8 cellular contexts compared by ENCODE assay signal in the genomic region with DNA sequence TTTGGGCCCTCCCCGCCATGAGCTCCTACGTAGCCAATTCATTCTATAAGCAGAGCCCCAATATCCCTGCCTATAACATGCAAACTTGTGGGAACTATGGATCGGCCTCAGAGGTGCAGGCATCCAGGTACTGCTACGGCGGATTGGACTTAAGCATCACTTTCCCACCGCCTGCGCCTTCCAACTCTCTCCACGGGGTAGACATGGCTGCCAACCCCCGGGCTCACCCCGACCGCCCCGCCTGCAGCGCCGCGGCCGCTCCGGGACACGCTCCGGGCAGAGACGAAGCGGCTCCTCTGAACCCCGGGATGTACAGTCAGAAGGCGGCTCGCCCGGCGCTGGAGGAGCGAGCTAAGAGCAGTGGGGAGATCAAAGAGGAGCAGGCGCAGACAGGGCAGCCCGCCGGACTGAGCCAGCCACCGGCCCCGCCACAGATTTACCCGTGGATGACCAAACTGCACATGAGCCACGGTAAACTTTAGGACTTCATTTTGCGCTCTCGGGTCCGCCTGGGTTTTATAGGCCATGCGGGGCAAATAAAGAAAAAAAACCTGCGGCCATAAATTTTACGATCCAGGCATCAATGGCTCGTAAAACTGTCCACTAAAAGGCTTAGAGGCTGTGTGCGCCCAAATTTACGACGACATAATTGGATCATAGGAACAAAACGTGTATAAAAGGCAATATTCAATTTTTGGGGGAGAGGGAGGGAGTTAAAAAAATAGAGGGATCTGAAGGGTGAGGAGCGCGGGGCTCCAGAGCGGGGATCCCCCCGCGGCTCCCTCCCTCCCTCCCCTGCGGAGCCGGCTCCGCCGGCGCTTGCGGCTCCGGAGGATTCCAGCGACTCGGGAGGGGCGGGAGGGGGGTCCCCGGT. TPM values are rescaled to one million over a fixed set of nuclear protein-coding genes. Genes with fewer than 3 reads are reported as not detected.
DNase-seq lines count a peak whose midpoint lies in the region; ATAC-seq and TF ChIP-seq lines count a peak whose summit lies in the region.

No MANE protein-coding gene starts in this region.

- DNase-seq in AG09309 (ENCODE audit: low read depth) (no peak), HS-27A (ENCODE audit: low read depth) (peak; percentile 14), mucosa of descending colon (peak in 1 of 3 donors; percentile 55), dermis blood vessel endothelial cell (no peak), GF-D8 (lab: John Stamatoyannopoulos, UW) (no peak)
- no peak for DNase-seq in activated naive CD8-positive, alpha-beta T cell treated with anti-CD3 and anti-CD28 coated beads, Interleukin-2, amount 50 U/mL, for 24 hours
- no peak for DNase-seq in activated CD4-positive, CD25-positive, alpha-beta regulatory T cell (lab: John Stamatoyannopoulos, UW)

- H3K36me3 ChIP-seq in mucosa of descending colon (ENCODE audit: low read depth): no peaks in the 10 kb centered on the region

- no peaks in the 10 kb centered on the region for H3K9me3 Mint-ChIP-seq in activated naive CD8-positive, alpha-beta T cell treated with anti-CD3 and anti-CD28 coated beads, Interleukin-2, amount 50 U/mL, for 24 hours

- H3K27me3 Mint-ChIP-seq in activated naive CD8-positive, alpha-beta T cell treated with anti-CD3 and anti-CD28 coated beads, Interleukin-2, amount 50 U/mL, for 24 hours: peaks cover 79% of the 10 kb centered on the region

- TF ChIP-seq CTCF in AG09309 (IDR thresholded peaks at IDR 0.05; ENCODE audit: control insufficient read depth, insufficient read depth, low read depth, low read length, missing control alignments) (no peak), mucosa of descending colon (IDR thresholded peaks at IDR 0.05) (no peak)

- H3K4me3 ChIP-seq in AG09309 (ENCODE audit: control insufficient read depth, low read depth, low read length) (peak overlapping the region; percentile 33), mucosa of descending colon (no peak overlapping the region)

- H3K27ac Mint-ChIP-seq in activated naive CD8-positive, alpha-beta T cell treated with anti-CD3 and anti-CD28 coated beads, Interleukin-2, amount 50 U/mL, for 24 hours: no peak overlapping the region

- peak overlapping the region; percentile 62 for H3K4me3 Mint-ChIP-seq in activated naive CD8-positive, alpha-beta T cell treated with anti-CD3 and anti-CD28 coated beads, Interleukin-2, amount 50 U/mL, for 24 hours

- no peaks in the 10 kb centered on the region for H3K36me3 Mint-ChIP-seq in activated naive CD8-positive, alpha-beta T cell treated with anti-CD3 and anti-CD28 coated beads, Interleukin-2, amount 50 U/mL, for 24 hours (ENCODE audit: low read depth)

- peak; percentile 30 for ATAC-seq in activated naive CD8-positive, alpha-beta T cell treated with anti-CD3 and anti-CD28 coated beads, Interleukin-2, amount 50 U/mL, for 24 hours
- ATAC-seq in mucosa of descending colon (peak; percentile 39), GM19397 (IDR thresholded peaks at IDR 0.05; ENCODE audit: unreplicated experiment) (no peak)

- H3K4me1 Mint-ChIP-seq in activated naive CD8-positive, alpha-beta T cell treated with anti-CD3 and anti-CD28 coated beads, Interleukin-2, amount 50 U/mL, for 24 hours: peaks cover 22% of the 10 kb centered on the region

- intact Hi-C loops in mucosa of descending colon (cut with DNase I, micrococcal nuclease): no loop called here

- H3K9me3 ChIP-seq in mucosa of descending colon: no peaks in the 10 kb centered on the region

- H3K4me1 ChIP-seq in mucosa of descending colon (ENCODE audit: low read depth): peaks cover 8% of the 10 kb centered on the region

RNA-seq across cellular contexts. Expression of a gene that starts 0.5 kb away (rescaled TPM):
- total RNA-seq in mucosa of descending colon (not detected), dermis blood vessel endothelial cell (not detected in 2 replicates)

RNA-seq across cellular contexts. Expression of a gene that starts 5.1 kb away (rescaled TPM):
- total RNA-seq in mucosa of descending colon: under 1 TPM in 2 of 3 donors, not detected in 1; 0.22 to 0.32 TPM
- total RNA-seq in dermis blood vessel endothelial cell: under 0.01 and 0.05 TPM in 2 replicates

RNA-seq across cellular contexts. Expression of a gene that starts 20.3 kb away (rescaled TPM):
- 1 to 10 TPM in 1 of 3 donors, not detected in 2; 2.3 TPM for total RNA-seq in mucosa of descending colon
- total RNA-seq in dermis blood vessel endothelial cell: not detected in 2 replicates

RNA-seq across cellular contexts. Expression of a gene that starts 24.6 kb away (rescaled TPM):
- total RNA-seq in mucosa of descending colon (not detected), dermis blood vessel endothelial cell (not detected in 2 replicates)

RNA-seq across cellular contexts. Expression of a gene that starts 33.4 kb away (rescaled TPM):
- not detected for total RNA-seq in mucosa of descending colon
- total RNA-seq in dermis blood vessel endothelial cell: 0.28 and 0.68 TPM in 2 replicates
